In the genomic region with DNA sequence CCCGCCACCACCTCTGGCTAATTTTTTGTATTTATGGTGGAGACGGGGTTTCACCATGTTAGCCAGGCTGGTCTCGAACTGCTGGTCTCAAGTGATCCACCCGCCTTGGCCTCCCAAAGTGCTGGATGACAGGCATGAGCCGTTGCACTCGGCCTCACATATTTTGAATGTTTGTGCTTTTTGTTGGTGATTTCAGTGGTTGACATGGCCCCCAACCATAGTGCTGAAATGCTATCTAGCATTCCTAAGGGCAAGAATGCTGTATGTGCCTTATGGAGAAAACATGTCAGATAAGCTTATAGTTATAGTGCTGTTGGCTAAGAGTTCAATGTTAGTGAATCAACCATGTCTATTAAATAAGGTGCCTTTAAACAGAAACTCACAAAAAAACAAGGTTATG, we compare ENCODE assay signal across 1 cellular context.
TF ChIP-seq lines count a peak whose summit lies in the region.

No MANE protein-coding gene starts in this region.

TF ChIP-seq in HEK293T, 16 proteins besides CTCF, POLR2A, EP300 and RAD21:
- TF ChIP-seq FOXM1 (IDR thresholded peaks at IDR 0.05; ENCODE audit: borderline replicate concordance) (no peak), ELF4 (IDR thresholded peaks at IDR 0.05) (no peak), FOXA1 (IDR thresholded peaks at IDR 0.05) (no peak)
